32 cellular contexts compared by ENCODE assay signal in genomic region chr7:153320005-153320404, GRCh38.
"Had no signal": no experiment of that assay in that cellular context is flagged by ENCODE, and none has a peak within 500 bp of the region (broad histone marks: within the 10 kb centered on the region; RNA-seq: fewer than 3 reads in every experiment).

No MANE protein-coding gene starts in this region.

- ATAC-seq: activated CD8-positive, alpha-beta T cell treated with anti-CD3 and anti-CD28 coated beads for 36 hours; activated naive CD4-positive, alpha-beta T cell treated with anti-CD3 and anti-CD28 coated beads, Interleukin-2, amount 50 U/mL, for 72 hours; activated T-helper 17 cell treated with anti-CD3 and anti-CD28 coated beads, Interleukin-2, amount 50 U/mL, for 72 hours; body of pancreas had no signal

- H3K27ac Mint-ChIP-seq: activated B cell treated with CpG ODN at 0.5 μM for 24 hours; activated CD4-positive, alpha-beta memory T cell treated with anti-CD3 and anti-CD28 coated beads for 36 hours; activated CD4-positive, alpha-beta T cell treated with anti-CD3 and anti-CD28 coated beads, Interleukin-2, amount 10 ng/mL, durations not matched to agents 24 days and 14 days; activated CD8-positive, alpha-beta T cell treated with anti-CD3 and anti-CD28 coated beads for 36 hours; activated naive CD4-positive, alpha-beta T cell treated with anti-CD3 and anti-CD28 coated beads for 36 hours; activated naive CD4-positive, alpha-beta T cell treated with anti-CD3 and anti-CD28 coated beads, Interleukin-2, amount 50 U/mL, for 72 hours; activated naive CD8-positive, alpha-beta T cell treated with anti-CD3 and anti-CD28 coated beads for 36 hours; activated T-helper 1 cell treated with anti-CD3 and anti-CD28 coated beads, Interleukin-12 subunit alpha, Interleukin-12 subunit beta, Interleukin-2, Interleukin-4 antibody, amounts not matched to agents 30 ng/mL and 10 ng/mL and 1 ng/mL, durations not matched to agents 14 hours and 24 hours and 36 hours; activated T-helper 17 cell treated with anti-CD3 and anti-CD28 coated beads, Interleukin-2, amount 50 U/mL, for 72 hours; T-helper 1 cell treated with Interleukin-12 subunit alpha and Interleukin-12 subunit beta and Interleukin-4 antibody, amounts not matched to agents 30 μg/mL and 1 μg/mL, for 36 hours; T-helper 2 cell treated with Interferon-gamma antibody and Interleukin-4, amounts not matched to agents 5 μg/mL and 100 μg/mL, for 36 hours had no signal

- H3K27me3 Mint-ChIP-seq: activated B cell treated with CpG ODN at 0.5 μM for 24 hours; activated CD4-positive, alpha-beta memory T cell treated with anti-CD3 and anti-CD28 coated beads for 36 hours; activated CD4-positive, alpha-beta T cell treated with anti-CD3 and anti-CD28 coated beads, Interleukin-2, amount 10 ng/mL, durations not matched to agents 24 days and 14 days; activated CD8-positive, alpha-beta T cell treated with anti-CD3 and anti-CD28 coated beads for 36 hours; activated naive CD8-positive, alpha-beta T cell treated with anti-CD3 and anti-CD28 coated beads for 36 hours; activated T-helper 17 cell treated with anti-CD3 and anti-CD28 coated beads, Interleukin-2, amount 50 U/mL, for 72 hours had no signal

- H3K36me3 Mint-ChIP-seq: activated CD4-positive, alpha-beta memory T cell treated with anti-CD3 and anti-CD28 coated beads for 36 hours; activated naive CD8-positive, alpha-beta T cell treated with anti-CD3 and anti-CD28 coated beads for 36 hours had no signal

- H3K4me1 Mint-ChIP-seq: activated B cell treated with CpG ODN at 0.5 μM for 24 hours; activated CD4-positive, alpha-beta T cell treated with anti-CD3 and anti-CD28 coated beads, Interleukin-2, amount 10 ng/mL, durations not matched to agents 24 days and 14 days; activated naive CD8-positive, alpha-beta T cell treated with anti-CD3 and anti-CD28 coated beads for 36 hours; activated T-helper 17 cell treated with anti-CD3 and anti-CD28 coated beads, Interleukin-2, amount 50 U/mL, for 72 hours had no signal

- DNase-seq: activated B cell treated with CpG ODN at 0.5 μM for 24 hours; activated CD4-positive, alpha-beta memory T cell treated with anti-CD3 and anti-CD28 coated beads for 36 hours; activated CD4-positive, alpha-beta T cell treated with anti-CD3 and anti-CD28 coated beads for 4 hours; activated CD4-positive, alpha-beta T cell treated with anti-CD3 and anti-CD28 coated beads, Interleukin-2, amount 10 ng/mL, durations not matched to agents 24 days and 14 days; activated CD4-positive, alpha-beta T cell treated with anti-CD3 and anti-CD28 coated beads, Interleukin-2, amount 50 U/mL, for 1 hour; activated CD4-positive, alpha-beta T cell treated with anti-CD3 and anti-CD28 coated beads, Interleukin-2, amount 50 U/mL, for 4 hours; activated CD4-positive, CD25-positive, alpha-beta regulatory T cell treated with anti-CD3 and anti-CD28 coated beads, Interleukin-2, amount 50 U/mL, for 72 hours; activated CD8-positive, alpha-beta memory T cell treated with anti-CD3 and anti-CD28 coated beads, Interleukin-2, amount 50 U/mL, for 4 hours; activated CD8-positive, alpha-beta T cell treated with anti-CD3 and anti-CD28 coated beads for 36 hours; activated effector memory CD4-positive, alpha-beta T cell treated with anti-CD3 and anti-CD28 coated beads, Interleukin-2, amount 50 U/mL, for 16 hours; activated gamma-delta T cell treated with Interleukin-2 at 50 U/mL for 16 hours; activated naive CD4-positive, alpha-beta T cell; activated naive CD4-positive, alpha-beta T cell treated with anti-CD3 and anti-CD28 coated beads for 36 hours; activated naive CD4-positive, alpha-beta T cell treated with anti-CD3 and anti-CD28 coated beads, Interleukin-2, amount 50 U/mL, for 16 hours; activated naive CD8-positive, alpha-beta T cell treated with anti-CD3 and anti-CD28 coated beads for 36 hours; activated T-cell treated with anti-CD3 and anti-CD28 coated beads for 4 hours; activated T-cell treated with anti-CD3 and anti-CD28 coated beads, Interleukin-2, amount 50 U/mL, for 1 hour; activated T-cell treated with anti-CD3 and anti-CD28 coated beads, Interleukin-2, amount 50 U/mL, for 48 hours; adrenal gland; amniotic stem cell; aorta; body of pancreas; brain microvascular endothelial cell; central memory CD4-positive, alpha-beta T cell; T-helper 1 cell; T-helper 2 cell; T-helper 9 cell had no signal

- H3K4me3 Mint-ChIP-seq: activated B cell treated with CpG ODN at 0.5 μM for 24 hours; activated CD4-positive, alpha-beta memory T cell treated with anti-CD3 and anti-CD28 coated beads for 36 hours; activated CD4-positive, alpha-beta T cell treated with anti-CD3 and anti-CD28 coated beads, Interleukin-2, amount 10 ng/mL, durations not matched to agents 24 days and 14 days; activated CD8-positive, alpha-beta T cell treated with anti-CD3 and anti-CD28 coated beads for 36 hours; activated naive CD4-positive, alpha-beta T cell treated with anti-CD3 and anti-CD28 coated beads for 36 hours; activated naive CD8-positive, alpha-beta T cell treated with anti-CD3 and anti-CD28 coated beads for 36 hours; activated T-helper 1 cell treated with anti-CD3 and anti-CD28 coated beads, Interleukin-12 subunit alpha, Interleukin-12 subunit beta, Interleukin-2, Interleukin-4 antibody, amounts not matched to agents 30 ng/mL and 10 ng/mL and 1 ng/mL, durations not matched to agents 14 hours and 24 hours and 36 hours; activated T-helper 17 cell treated with anti-CD3 and anti-CD28 coated beads, Interleukin-2, amount 50 U/mL, for 72 hours; T-helper 1 cell treated with Interleukin-12 subunit alpha and Interleukin-12 subunit beta and Interleukin-4 antibody, amounts not matched to agents 30 μg/mL and 1 μg/mL, for 36 hours; T-helper 2 cell treated with Interferon-gamma antibody and Interleukin-4, amounts not matched to agents 5 μg/mL and 100 μg/mL, for 36 hours had no signal
